ENCODE assay signal across 1 cellular context in genomic region chr19:49666120-49666444, GRCh38.
TF ChIP-seq lines count a peak whose summit lies in the region.

No MANE protein-coding gene starts in this region.

TF ChIP-seq in HepG2, 621 proteins besides CTCF, POLR2A, EP300 and RAD21 (continued from another document):
- TF ChIP-seq GATAD1 (CRISPR knock-in tag; IDR thresholded peaks at IDR 0.05) (no peak), GMEB1 (CRISPR knock-in tag; IDR thresholded peaks at IDR 0.05; ENCODE audit: borderline replicate concordance) (0 out of 2 replicates have a peak, but pooled peaks have one; percentile 8), MAFG (CRISPR knock-in tag; IDR thresholded peaks at IDR 0.05) (no peak), BHLHE40 (IDR thresholded peaks at IDR 0.05; ENCODE audit: low read length) (no peak), ZNF883 (CRISPR knock-in tag; IDR thresholded peaks at IDR 0.05; ENCODE audit: not compliant biosample characterization) (no peak), DNMT3B (CRISPR knock-in tag; conservative IDR thresholded peaks at IDR 0.05) (no peak), ATRX (CRISPR knock-in tag; IDR thresholded peaks at IDR 0.05; ENCODE audit: borderline replicate concordance) (no peak), TEAD3 (CRISPR knock-in tag; optimal IDR thresholded peaks at IDR 0.05; ENCODE audit: borderline replicate concordance) (no peak), ZNF891 (CRISPR knock-in tag; IDR thresholded peaks at IDR 0.05) (no peak), SP140L (CRISPR knock-in tag; IDR thresholded peaks at IDR 0.05; ENCODE audit: borderline replicate concordance) (no peak), PCBP2 (optimal IDR thresholded peaks at IDR 0.05; ENCODE audit: low read depth, low read length, poor library complexity, severe bottlenecking) (no peak), AHR (CRISPR knock-in tag; IDR thresholded peaks at IDR 0.05) (no peak), SOX6 (IDR thresholded peaks at IDR 0.05) (no peak), SOX6 (CRISPR knock-in tag; IDR thresholded peaks at IDR 0.05) (no peak), ZFY (CRISPR knock-in tag; IDR thresholded peaks at IDR 0.05) (no peak), ZNF766 (CRISPR knock-in tag; IDR thresholded peaks at IDR 0.05; ENCODE audit: borderline replicate concordance) (no peak), SALL1 (CRISPR knock-in tag; IDR thresholded peaks at IDR 0.05) (0 out of 2 replicates have a peak, but pooled peaks have one; percentile 2), TGIF2 (CRISPR knock-in tag; IDR thresholded peaks at IDR 0.05) (no peak), ZNF816 (CRISPR knock-in tag; IDR thresholded peaks at IDR 0.05; ENCODE audit: borderline replicate concordance) (no peak), ZNF75D (CRISPR knock-in tag; IDR thresholded peaks at IDR 0.05; ENCODE audit: borderline replicate concordance) (no peak), ARID4A (CRISPR knock-in tag; IDR thresholded peaks at IDR 0.05; ENCODE audit: borderline replicate concordance) (no peak), ZNF746 (CRISPR knock-in tag; IDR thresholded peaks at IDR 0.05) (no peak), ZNF251 (CRISPR knock-in tag; IDR thresholded peaks at IDR 0.05) (no peak), REPIN1 (CRISPR knock-in tag; IDR thresholded peaks at IDR 0.05; ENCODE audit: borderline replicate concordance, low read depth) (no peak), ZNF414 (CRISPR knock-in tag; IDR thresholded peaks at IDR 0.05) (no peak), HNRNPUL1 (IDR thresholded peaks at IDR 0.05; ENCODE audit: low read depth, low read length) (no peak), AHDC1 (CRISPR knock-in tag; IDR thresholded peaks at IDR 0.05; ENCODE audit: borderline replicate concordance) (no peak)
